Comparison of ENCODE assay signal across 12 cellular contexts in genomic region chrX:38304010-38304409, GRCh38. TPM values are rescaled to one million over a fixed set of nuclear protein-coding genes. Genes with fewer than 3 reads are reported as not detected.
DNase-seq lines count a peak whose midpoint lies in the region; ATAC-seq and TF ChIP-seq lines count a peak whose summit lies in the region.
"Had no signal": no experiment of that assay in that cellular context is flagged by ENCODE, and none has a peak within 500 bp of the region (broad histone marks: within the 10 kb centered on the region; RNA-seq: fewer than 3 reads in every experiment).

No MANE protein-coding gene starts in this region.

- no peak overlapping the region for H3K4me3 Mint-ChIP-seq in H9
- H3K4me3 Mint-ChIP-seq: activated naive CD4-positive, alpha-beta T cell treated with anti-CD3 and anti-CD28 coated beads, Interleukin-2, amount 10 ng/mL, durations not matched to agents 7 days and 5 days had no signal

- no TSS peak for BruUV-seq in A673 (replicated peaks; lab: Mats Ljungman, UMichigan)

- no CpG with 5 or more reads among the region's 4 CpGs for WGBS in H9 (ENCODE audit: extremely low coverage, insufficient read length, low lambda C conversion rate)
- 32 to 62% methylated on average over 2 to 4 of the region's 4 CpGs for WGBS in gastroesophageal sphincter (ENCODE audit: low coverage in 1 of 2), 2 donors

- TF ChIP-seq POLR2A in gastroesophageal sphincter (IDR thresholded peaks at IDR 0.05), result no peak

- H3K56ac ChIP-seq in H9 (ENCODE audit: insufficient read length, low read depth, low read length), result no peak overlapping the region

- no peaks in the 10 kb centered on the region for H4K20me1 ChIP-seq in H9 (ENCODE audit: control insufficient read depth, insufficient read depth, insufficient read length)

- no peak overlapping the region for H3K4me2 ChIP-seq in H9 (ENCODE audit: insufficient read depth, insufficient read length, low read length)

- POLR2A ChIA-PET in A673 (lab: Charles Lee; ENCODE audit: low non-redundant PET), result no interaction called here

- H3K79me2 ChIP-seq in H9 (ENCODE audit: insufficient read depth, low read length), result no peaks in the 10 kb centered on the region

- H4K91ac ChIP-seq in H9 (ENCODE audit: insufficient read length, low read depth, low read length), result no peak overlapping the region

- H3T11ph ChIP-seq in H9 (ENCODE audit: low read length), result no peak overlapping the region

- no peak for TF ChIP-seq EP300 in gastroesophageal sphincter (IDR thresholded peaks at IDR 0.05)

- no peak for ATAC-seq in gastroesophageal sphincter
- ATAC-seq: lower lobe of right lung had no signal

- CTCF ChIA-PET in A673 (lab: Charles Lee), result interaction anchor here (0.5 kb wide), 1 partner anchor 10 kb away, joined by 4 read pairs; no protein-coding TSS in a partner anchor

- peaks cover 0 to 3% (median 2%) of the 10 kb centered on the region in 3 experiments; a peak in 2 of 7 replicates for H3K36me3 Mint-ChIP-seq in H9 (ENCODE audit: insufficient read depth in 1 of 3, low read depth in 3 of 3)
- H3K36me3 Mint-ChIP-seq: activated naive CD4-positive, alpha-beta T cell treated with anti-CD3 and anti-CD28 coated beads, Interleukin-2, amount 10 ng/mL, durations not matched to agents 7 days and 5 days had no signal

- no peak overlapping the region for H4K5ac ChIP-seq in H9 (ENCODE audit: insufficient read length, low read depth, low read length)

- no peaks in the 10 kb centered on the region for H3K4me1 Mint-ChIP-seq in H9
- H3K4me1 Mint-ChIP-seq: activated naive CD4-positive, alpha-beta T cell treated with anti-CD3 and anti-CD28 coated beads, Interleukin-2, amount 10 ng/mL, durations not matched to agents 7 days and 5 days had no signal

- H3K4me1 ChIP-seq in A673 (ENCODE audit: insufficient read depth, low read length, poor library complexity, severe bottlenecking) (no peaks in the 10 kb centered on the region), H9 (ENCODE audit: insufficient read depth, low read length) (no peaks in the 10 kb centered on the region), gastroesophageal sphincter (no peaks in the 10 kb centered on the region)
- H3K4me1 ChIP-seq: lower lobe of right lung had no signal

- H2AFZ ChIP-seq in H9 (ENCODE audit: low read length), result no peak overlapping the region

- H3K27me3 ChIP-seq in A673 (replicated peaks; ENCODE audit: insufficient read depth, low read depth, low read length, poor library complexity) (no peaks in the 10 kb centered on the region), H9 (ENCODE audit: insufficient read depth, low read length) (no peaks in the 10 kb centered on the region), gastroesophageal sphincter (no peaks in the 10 kb centered on the region)

- peaks cover 18 to 38% of the 10 kb centered on the region in 2 experiments for H3K9me3 Mint-ChIP-seq in H9
- H3K9me3 Mint-ChIP-seq: activated naive CD4-positive, alpha-beta T cell treated with anti-CD3 and anti-CD28 coated beads, Interleukin-2, amount 10 ng/mL, durations not matched to agents 7 days and 5 days had no signal

- H2BK20ac ChIP-seq in H9 (ENCODE audit: low read depth, low read length, poor library complexity, severe bottlenecking), result no peak overlapping the region

- DNase-seq in A673 (ENCODE audit: low spot score) (peak; percentile 36), H9 (no peak), ecto neural progenitor cell (ENCODE audit: low spot score) (no peak), COLO668 (lab: John Stamatoyannopoulos, UW; ENCODE audit: unreplicated experiment) (no peak), AG08396 (ENCODE audit: low spot score) (no peak)
- DNase-seq in activated T-cell treated with anti-CD3 and anti-CD28 coated beads, Interleukin-2, amount 50 U/mL, for 48 hours, result no peak
- DNase-seq: activated CD4-positive, alpha-beta T cell treated with anti-CD3 and anti-CD28 coated beads for 1 hour; activated naive CD4-positive, alpha-beta T cell treated with anti-CD3 and anti-CD28 coated beads, Interleukin-2, amount 10 ng/mL, durations not matched to agents 7 days and 5 days; lower lobe of right lung had no signal

- no peaks in the 10 kb centered on the region for H3K27me3 Mint-ChIP-seq in H9 (ENCODE audit: low read depth)
- H3K27me3 Mint-ChIP-seq: activated naive CD4-positive, alpha-beta T cell treated with anti-CD3 and anti-CD28 coated beads, Interleukin-2, amount 10 ng/mL, durations not matched to agents 7 days and 5 days had no signal

- no peak overlapping the region for H2BK12ac ChIP-seq in H9 (ENCODE audit: insufficient read length, low read depth, low read length)

- no peak overlapping the region for H3K27ac Mint-ChIP-seq in H9
- H3K27ac Mint-ChIP-seq: activated naive CD4-positive, alpha-beta T cell treated with anti-CD3 and anti-CD28 coated beads, Interleukin-2, amount 10 ng/mL, durations not matched to agents 7 days and 5 days had no signal

- no peaks in the 10 kb centered on the region for H3K79me1 ChIP-seq in H9 (ENCODE audit: insufficient read depth, low read depth, low read length, poor library complexity, severe bottlenecking)

- H2BK120ac ChIP-seq in H9 (ENCODE audit: low read depth, low read length, poor library complexity, severe bottlenecking), result no peak overlapping the region

- H3K23ac ChIP-seq in H9 (ENCODE audit: insufficient read length, low read depth, low read length), result no peak overlapping the region

- H3K27ac ChIP-seq in A673 (ENCODE audit: low read depth, low read length, poor library complexity, severe bottlenecking) (no peak overlapping the region), H9 (ENCODE audit: insufficient read length, low read depth, low read length) (no peak overlapping the region), VCaP (no peak overlapping the region), gastroesophageal sphincter (no peak overlapping the region)
- H3K27ac ChIP-seq: epithelial cell of prostate, lower lobe of right lung had no signal

- H4K8ac ChIP-seq in H9 (replicated peaks; ENCODE audit: insufficient read length, low read depth, low read length), result no peak overlapping the region

- H2BK15ac ChIP-seq in H9 (ENCODE audit: low read depth, low read length), result no peak overlapping the region

- H3K36me3 ChIP-seq in A673 (ENCODE audit: insufficient read depth, low read length, poor library complexity, severe bottlenecking) (no peaks in the 10 kb centered on the region), gastroesophageal sphincter (peaks cover 0 to 9% of the 10 kb centered on the region in 2 donors)

- intact Hi-C loops in A673 (cut with micrococcal nuclease; ENCODE audit: unreplicated experiment), result no loop called here

- no peak overlapping the region for H2BK5ac ChIP-seq in H9 (ENCODE audit: insufficient read length, low read length)

- H3K9me3 ChIP-seq in A673 (ENCODE audit: low read depth, low read length, poor library complexity, severe bottlenecking) (no peaks in the 10 kb centered on the region), H9 (ENCODE audit: control insufficient read depth, low read depth, low read length) (no peaks in the 10 kb centered on the region), gastroesophageal sphincter (no peaks in the 10 kb centered on the region)
- H3K9me3 ChIP-seq: lower lobe of right lung had no signal

- H3K4ac ChIP-seq in H9 (ENCODE audit: low read depth, low read length), result no peak overlapping the region

- TF ChIP-seq CTCF in A673 (conservative IDR thresholded peaks at IDR 0.05; ENCODE audit: low read depth, low read length), result peak; percentile 43
- TF ChIP-seq CTCF in H9 (conservative IDR thresholded peaks at IDR 0.05), result peak; percentile 55
- peak; percentile 61 for TF ChIP-seq CTCF in VCaP (conservative IDR thresholded peaks at IDR 0.05)
- TF ChIP-seq CTCF in gastroesophageal sphincter (IDR thresholded peaks at IDR 0.05), result peak in 3 of 4 experiments; percentile 13 to 15 (median 15)

- H3K4me3 ChIP-seq in A673 (ENCODE audit: low read depth, low read length, poor library complexity, severe bottlenecking), result no peak overlapping the region
- no peak overlapping the region for H3K4me3 ChIP-seq in gastroesophageal sphincter
- H3K4me3 ChIP-seq: lower lobe of right lung had no signal

- H3K23me2 ChIP-seq in H9 (ENCODE audit: insufficient read length, low read depth, low read length, poor library complexity, severe bottlenecking), result no peaks in the 10 kb centered on the region

- H3K14ac ChIP-seq in H9 (ENCODE audit: insufficient read depth, low read length), result no peak overlapping the region

- H2AK5ac ChIP-seq in H9 (ENCODE audit: insufficient read length, low read length), result no peak overlapping the region

- no peak overlapping the region for H3K9ac ChIP-seq in H9 (ENCODE audit: extremely low read depth, insufficient read length, low read length)

- no peak overlapping the region for H3K18ac ChIP-seq in H9 (ENCODE audit: insufficient read length, low read depth, low read length)

RNA-seq across cellular contexts. Expression of gene RPGR, which starts 23.3 kb away (rescaled TPM):
- total RNA-seq in A673 (2021) (12.3 and 15.1 TPM in 2 replicates), H9 (2021) (5.9 and 7.3 TPM in 2 replicates), gastroesophageal sphincter (10 to 100 TPM; 12.7 to 25.4 (median 20.0) TPM)

RNA-seq across cellular contexts. Expression of gene OTC, which starts 48.4 kb away (rescaled TPM):
- total RNA-seq in A673 (2021) (not detected in 2 replicates), H9 (2021) (not detected in 2 replicates), gastroesophageal sphincter (under 1 TPM in 2 of 4 donors, not detected in 2; 0.67 to 0.94 TPM)
